8 cellular contexts compared by ENCODE assay signal in the genomic region with DNA sequence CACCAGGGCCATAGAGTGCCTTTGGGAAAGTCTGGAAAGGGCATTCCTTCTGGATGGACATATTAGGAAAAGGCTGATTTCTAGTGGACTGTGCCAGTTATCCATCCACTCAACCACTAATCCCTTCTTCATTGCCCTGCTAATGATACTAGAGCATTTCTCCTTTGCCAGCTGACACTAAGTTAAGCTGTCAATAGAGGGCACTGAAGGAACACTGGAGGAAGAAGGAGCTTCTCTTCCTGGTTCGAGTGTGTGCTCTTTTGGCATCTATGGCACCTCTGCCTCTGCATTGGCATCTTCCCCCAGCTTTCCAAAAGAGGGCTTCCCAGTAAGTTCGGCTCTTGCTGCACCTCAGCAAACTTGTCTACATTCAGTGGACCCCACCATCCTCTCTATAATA.
DNase-seq lines count a peak whose midpoint lies in the region; ATAC-seq and TF ChIP-seq lines count a peak whose summit lies in the region.

No MANE protein-coding gene starts in this region.

- H3K4me3 ChIP-seq in BJ (ENCODE audit: low read depth, low read length) = no peak overlapping the region

- H3K36me3 ChIP-seq in BJ (ENCODE audit: control insufficient read depth, insufficient read depth, low read length) = no peaks in the 10 kb centered on the region

- CTCF ChIA-PET in BJ (lab: Yijun Ruan, JAX) = interaction anchor here (0.9 kb wide), 1 partner anchor 8 kb away, joined by 4 read pairs; no protein-coding TSS in a partner anchor

- no peaks in the 10 kb centered on the region for H3K27me3 ChIP-seq in BJ (ENCODE audit: control insufficient read depth, insufficient read depth, low read length)

- DNase-seq in BJ (ENCODE audit: low read depth) (no peak), NCI-H2227 (lab: John Stamatoyannopoulos, UW; ENCODE audit: unreplicated experiment) (peak; percentile 59), cerebellar cortex (ENCODE audit: low spot score) (peak; percentile 19), renal cortical epithelial cell (ENCODE audit: low read depth) (peak; percentile 52), retina (no peak), left cardiac atrium (no peak)

- peak; percentile 87 for ATAC-seq in GM18870 (IDR thresholded peaks at IDR 0.05; ENCODE audit: unreplicated experiment)
- peak; percentile 79 for ATAC-seq in HG03108 (IDR thresholded peaks at IDR 0.05; ENCODE audit: unreplicated experiment)
- ATAC-seq in left cardiac atrium = no peak

- POLR2A ChIA-PET in BJ (lab: Charles Lee) = no interaction called here

- peak; percentile 40 for TF ChIP-seq CTCF in BJ (IDR thresholded peaks at IDR 0.05; ENCODE audit: insufficient read depth, low read depth, low read length)

- intact Hi-C loops in left cardiac atrium (cut with DNase I) = no loop called here

Comparison
In these comparisons a context has a peak if more than half of its experiments do, and no peak if none do; other contexts are left out.
1. DNase-seq: peak in NCI-H2227 (single experiment), cerebellar cortex (single experiment) and renal cortical epithelial cell (single experiment); none in BJ (single experiment), retina (single experiment) and left cardiac atrium (single experiment).
2. ATAC-seq: peak in GM18870 (single experiment) and HG03108 (single experiment); none in left cardiac atrium (0 of 2).